Comparison of ENCODE assay signal across 15 cellular contexts in the genomic region with DNA sequence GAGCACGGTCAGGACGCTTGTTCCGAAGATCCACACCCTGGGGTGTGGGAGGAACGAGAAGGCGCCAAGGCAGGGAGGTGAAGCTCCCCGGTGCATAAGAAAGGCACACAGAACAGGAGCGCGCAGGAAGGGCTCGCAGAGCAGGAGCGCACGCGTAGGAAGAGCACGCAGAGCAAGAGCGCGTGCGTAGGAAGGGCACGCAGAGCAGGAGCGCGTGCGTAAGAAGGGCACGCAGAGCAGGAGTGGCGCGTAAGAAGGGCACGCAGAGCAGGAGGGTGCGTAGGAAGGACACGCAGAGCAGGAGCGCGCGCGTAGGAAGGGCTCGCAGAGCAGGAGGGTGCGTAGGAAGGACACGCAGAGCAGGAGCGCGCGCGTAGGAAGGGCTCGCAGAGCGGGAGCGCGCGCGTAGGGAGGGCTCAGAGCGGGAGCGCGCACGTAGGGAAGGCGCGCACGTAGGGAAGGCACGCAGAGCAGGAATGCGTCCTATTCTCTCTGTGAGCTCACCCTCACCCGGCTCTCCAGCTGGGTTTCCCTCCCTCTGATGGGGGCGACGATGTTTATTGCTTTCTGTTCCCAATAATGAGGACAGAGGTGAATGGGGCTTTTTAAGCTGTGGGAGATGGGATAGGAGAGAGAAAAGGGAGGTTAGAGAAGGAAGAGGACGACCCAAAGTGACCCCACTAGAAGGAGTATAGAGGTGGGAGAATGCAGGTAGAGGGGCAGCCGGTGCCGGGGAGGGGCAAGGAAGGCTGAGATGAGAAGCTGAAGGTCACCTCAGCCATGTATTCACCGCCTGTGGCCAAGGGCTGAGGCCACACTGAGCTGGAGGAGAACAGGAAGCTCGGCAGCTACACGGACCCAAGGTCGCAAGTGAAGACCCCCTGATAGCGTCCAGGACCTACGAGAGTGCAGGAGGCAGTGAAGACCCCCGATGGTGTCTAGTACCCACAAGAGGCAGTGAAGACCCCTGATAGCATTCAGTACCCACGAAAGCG.
A peak's percentile ranks its signal among the peaks of the same experiment; 100 is the strongest.
DNase-seq lines count a peak whose midpoint lies in the region; ATAC-seq lines count a peak whose summit lies in the region.
"Had no signal": no experiment of that assay in that cellular context is flagged by ENCODE, and none has a peak within 500 bp of the region (broad histone marks: within the 10 kb centered on the region; RNA-seq: fewer than 3 reads in every experiment).

No MANE protein-coding gene starts in this region.

- no peaks in the 10 kb centered on the region for H3K9me3 ChIP-seq in iPS-15b (ENCODE audit: control insufficient read depth, insufficient read depth, low read length)

- no peaks in the 10 kb centered on the region for H3K4me1 ChIP-seq in iPS-15b (ENCODE audit: control insufficient read depth, insufficient read depth, low read length)

- no peak overlapping the region for H3K9ac ChIP-seq in iPS-15b (ENCODE audit: low read depth, low read length)

- peak overlapping the region; percentile 37 for H3K4me3 ChIP-seq in iPS-15b (ENCODE audit: low read depth, low read length)

- DNase-seq in DMS114 treated with DMSO at 0.1 percent for 48 hours (lab: John Stamatoyannopoulos, UW; ENCODE audit: unreplicated experiment) (peak; percentile 70), caudate nucleus (lab: John Stamatoyannopoulos, UW) (peak in 38 of 61 donors; percentile 13 to 94 (median 62)), sciatic nerve (ENCODE audit: low spot score) (no peak), Right ventricle myocardium superior (no peak)
- DNase-seq: DMS79 treated with DMSO at 0.1 percent for 48 hours, NCI-H1436, NCI-H2081, NCI-H2227 treated with DMSO at 0.1 percent for 48 hours, NCI-H526, RPMI8226 had no signal

- ATAC-seq in sciatic nerve (peak; percentile 32), Right ventricle myocardium superior (ENCODE audit: poor library complexity) (no peak), GM18502 (IDR thresholded peaks at IDR 0.05; ENCODE audit: poor library complexity, unreplicated experiment) (no peak), GM19467 (IDR thresholded peaks at IDR 0.05; ENCODE audit: unreplicated experiment) (no peak), HG03460 (IDR thresholded peaks at IDR 0.05; ENCODE audit: unreplicated experiment) (no peak)
- ATAC-seq: HCT116 had no signal

- intact Hi-C loops in sciatic nerve (cut with DNase I), result no loop called here
- intact Hi-C loops in Right ventricle myocardium superior (cut with DNase I), result no loop called here

- H3K36me3 ChIP-seq in iPS-15b (ENCODE audit: control insufficient read depth, insufficient read depth, low read length), result peaks cover 7% of the 10 kb centered on the region

- no peaks in the 10 kb centered on the region for H3K27me3 ChIP-seq in iPS-15b (ENCODE audit: control insufficient read depth, insufficient read depth, low read length)

- H3K27ac ChIP-seq in caudate nucleus (ENCODE audit: low read depth, low read length), result peak overlapping the region; percentile 64

Comparison
In these comparisons a context has a peak if more than half of its experiments do, and no peak if none do; other contexts are left out.
1. DNase-seq: peak in DMS114 treated with DMSO at 0.1 percent for 48 hours (single experiment) and caudate nucleus (38 of 61); none in sciatic nerve (single experiment) and Right ventricle myocardium superior (single experiment).